Comparison of ENCODE assay signal across 8 cellular contexts in genomic region chr9:131502781-131503625, GRCh38. TPM values are rescaled to one million over a fixed set of nuclear protein-coding genes. Genes with fewer than 3 reads are reported as not detected.
DNase-seq lines count a peak whose midpoint lies in the region; ATAC-seq, FAIRE-seq and TF ChIP-seq lines count a peak whose summit lies in the region.

Gene POMT1 (plus strand): TSS chr9:131502918. CDS start chr9:131504219, 1,301 bp downstream.

- H3K9me3 ChIP-seq in astrocyte (ENCODE audit: insufficient read depth, low read depth, low read length) (no peaks in the 10 kb centered on the region), aorta (ENCODE audit: control insufficient read depth, low read length) (no peaks in the 10 kb centered on the region)

- peaks cover 52% of the 10 kb centered on the region for H4K20me1 ChIP-seq in astrocyte (ENCODE audit: insufficient read depth, low read length)

- H3K79me2 ChIP-seq in astrocyte (ENCODE audit: insufficient read depth, low read length) = peaks cover 9% of the 10 kb centered on the region

- peaks cover 21% of the 10 kb centered on the region for H3K4me1 Mint-ChIP-seq in astrocyte (ENCODE audit: low read depth, unreplicated experiment)

- peaks cover 2% of the 10 kb centered on the region for H3K9me3 Mint-ChIP-seq in astrocyte (ENCODE audit: unreplicated experiment)

- H3K9ac ChIP-seq in astrocyte (ENCODE audit: low read length) (peak within 1 kb of the TSS; percentile 81), rectal smooth muscle tissue (ENCODE audit: low read length) (peak within 1 kb of the TSS; percentile 81)

- peak within 1 kb of the TSS; percentile 88 for H3K27ac Mint-ChIP-seq in astrocyte (ENCODE audit: unreplicated experiment)

- FAIRE-seq in astrocyte (lab: Jason Lieb, UNC) = no peak

- H3K27me3 Mint-ChIP-seq in astrocyte (ENCODE audit: low read depth, unreplicated experiment) = no peaks in the 10 kb centered on the region

- H3K27me3 ChIP-seq in astrocyte (ENCODE audit: insufficient read depth, low read length) = no peaks in the 10 kb centered on the region
- no peaks in the 10 kb centered on the region for H3K27me3 ChIP-seq in rectal smooth muscle tissue (ENCODE audit: control insufficient read depth, insufficient read depth, low read length)
- no peaks in the 10 kb centered on the region for H3K27me3 ChIP-seq in aorta (ENCODE audit: control insufficient read depth in 1 of 2, insufficient read depth in 2 of 2, low read length in 1 of 2)

- H3K27ac ChIP-seq in astrocyte (ENCODE audit: low read depth, low read length) (no peak within 1 kb of the TSS), rectal smooth muscle tissue (ENCODE audit: low read depth, low read length) (peak within 1 kb of the TSS; percentile 70), aorta (ENCODE audit: low read depth in 1 of 2, low read length in 2 of 2) (no peak within 1 kb of the TSS)

- peak within 1 kb of the TSS; percentile 43 for H2AFZ ChIP-seq in astrocyte (ENCODE audit: low read depth, low read length)

- DNase-seq in NCI-H146 treated with DMSO at 0.1 percent for 48 hours (lab: John Stamatoyannopoulos, UW; ENCODE audit: unreplicated experiment) (peak; percentile 64), T-helper 22 cell (ENCODE audit: low read depth) (peak; percentile 81), astrocyte (ENCODE audit: low read depth) (peak; percentile 56), hepatic stellate cell (ENCODE audit: low spot score) (peak; percentile 100), aorta (peak; percentile 91 to 95)

- WGBS in aorta, 2 donors = 0% methylated on average over 69 to 83 of the region's 83 CpGs

- H3K4me2 ChIP-seq in astrocyte (ENCODE audit: low read length) = peak within 1 kb of the TSS; percentile 94

- H3K4me1 ChIP-seq in astrocyte (ENCODE audit: insufficient read depth, low read length) = peaks cover 9% of the 10 kb centered on the region
- peaks cover 9% of the 10 kb centered on the region for H3K4me1 ChIP-seq in rectal smooth muscle tissue (ENCODE audit: control insufficient read depth, insufficient read depth, low read length)
- no peaks in the 10 kb centered on the region for H3K4me1 ChIP-seq in aorta (ENCODE audit: control insufficient read depth in 1 of 2, insufficient read depth in 2 of 2, low read length in 2 of 2)

- intact Hi-C loops in aorta (cut with DNase I) = loop anchor here in 1 of 2 donors (10.0 kb wide), 1 partner anchor 242 kb away; the partner anchor contains the start of gene RAPGEF1

- peaks cover 29% of the 10 kb centered on the region for H3K36me3 Mint-ChIP-seq in astrocyte (ENCODE audit: low read depth, unreplicated experiment)

- TF ChIP-seq CTCF in GM12875 (IDR thresholded peaks at IDR 0.05; ENCODE audit: borderline replicate concordance, insufficient read depth, low read depth, low read length) = no peak
- TF ChIP-seq CTCF in astrocyte (IDR thresholded peaks at IDR 0.05; ENCODE audit: insufficient read depth, low read depth, low read length) = no peak

- H3K4me3 Mint-ChIP-seq in astrocyte (ENCODE audit: unreplicated experiment) = peak within 1 kb of the TSS; percentile 91

- ATAC-seq in HG02840 (IDR thresholded peaks at IDR 0.05; ENCODE audit: low FRiP score, unreplicated experiment) (peak; percentile 77), aorta (ENCODE audit: low FRiP score) (peak; percentile 95)

- H3K36me3 ChIP-seq in astrocyte (ENCODE audit: insufficient read depth, low read length) = peaks cover 24% of the 10 kb centered on the region
- H3K36me3 ChIP-seq in rectal smooth muscle tissue (ENCODE audit: control insufficient read depth, insufficient read depth, low read length) = peaks cover 3% of the 10 kb centered on the region
- H3K36me3 ChIP-seq in aorta (ENCODE audit: control insufficient read depth in 1 of 2, insufficient read depth in 2 of 2, low read length in 1 of 2) = no peaks in the 10 kb centered on the region

- H3K4me3 ChIP-seq in GM12875 (ENCODE audit: low read depth, low read length) = peak within 1 kb of the TSS; percentile 99
- peak within 1 kb of the TSS; percentile 74 for H3K4me3 ChIP-seq in astrocyte (ENCODE audit: insufficient read depth, low read depth, low read length)
- H3K4me3 ChIP-seq in rectal smooth muscle tissue (ENCODE audit: low read length) = peak within 1 kb of the TSS; percentile 95
- H3K4me3 ChIP-seq in aorta (ENCODE audit: low read length in 2 of 2) = peak within 1 kb of the TSS; percentile 35 to 48

RNA-seq across cellular contexts. Expression of gene POMT1, which starts in this region (rescaled TPM):
- 29.0 and 34.8 TPM in 2 replicates for total RNA-seq in astrocyte
- total RNA-seq in aorta = 10 to 100 TPM; 22.0 to 33.1 TPM
- 10 to 100 TPM; 10.0 to 97.0 TPM for polyA plus RNA-seq in aorta

Comparison
In these comparisons a context has a peak if more than half of its experiments do, and no peak if none do; other contexts are left out.
1. H3K4me3 ChIP-seq: peak in every context shown above with its lines; median percentile 99 in GM12875; 95 in rectal smooth muscle tissue; 74 in astrocyte; 42 in aorta.